Comparison of ENCODE assay signal across 19 cellular contexts in genomic region chr21:16742116-16742515, GRCh38.
DNase-seq lines count a peak whose midpoint lies in the region; ATAC-seq and TF ChIP-seq lines count a peak whose summit lies in the region.
"Had no signal": no experiment of that assay in that cellular context is flagged by ENCODE, and none has a peak within 500 bp of the region (broad histone marks: within the 10 kb centered on the region; RNA-seq: fewer than 3 reads in every experiment).

No MANE protein-coding gene starts in this region.

- DNase-seq in adrenal gland (peak; percentile 55 to 79 (median 62)), endodermal cell (no peak), left lobe of liver (ENCODE audit: low spot score) (no peak), sigmoid colon (peak; percentile 78), NCI-H510A treated with DMSO at 0.1 percent for 48 hours (lab: John Stamatoyannopoulos, UW) (no peak), HPDE6-E6E7 (ENCODE audit: extremely low spot score) (no peak)
- DNase-seq: activated CD4-positive, alpha-beta memory T cell treated with anti-CD3 and anti-CD28 coated beads, Interleukin-2, amount 10 ng/mL, durations not matched to agents 7 days and 5 days; activated T-cell treated with anti-CD3 and anti-CD28 coated beads, Interleukin-2, amount 50 U/mL, for 24 hours; esophagus squamous epithelium; H9; islet precursor cell; MV-4-11; NCI-H2029; right lobe of liver; stomach had no signal

- WGBS in adrenal gland, 4 donors: 9 to 52% (median 27%) methylated on average over 2 of the region's 2 CpGs
- 42% methylated on average over 2 of the region's 2 CpGs; no CpG with 5 or more reads in 1 of the 2 experiments for WGBS in endodermal cell (ENCODE audit: insufficient coverage in 1 of 2, insufficient read length in 1 of 2), 2 experiments
- WGBS in sigmoid colon, 2 donors: 52 to 61% methylated on average over 2 of the region's 2 CpGs

- no peaks in the 10 kb centered on the region for H3K36me3 Mint-ChIP-seq in endodermal cell (ENCODE audit: low read depth)
- H3K36me3 Mint-ChIP-seq: activated naive CD8-positive, alpha-beta T cell had no signal

- peak; percentile 56 for ATAC-seq in left lobe of liver
- ATAC-seq in HG03045 (IDR thresholded peaks at IDR 0.05; ENCODE audit: unreplicated experiment): no peak
- ATAC-seq in GM21381 (IDR thresholded peaks at IDR 0.05; ENCODE audit: unreplicated experiment): no peak

- H3K27ac ChIP-seq in adrenal gland (peak overlapping the region in 4 of 5 donors; percentile 11 to 45 (median 18)), endodermal cell (ENCODE audit: low read depth, low read length) (peak overlapping the region; percentile 93), sigmoid colon (peak overlapping the region in 2 of 4 donors; percentile 19 to 48)
- H3K27ac ChIP-seq: cardiac muscle cell, right lobe of liver had no signal

- H3K4me1 ChIP-seq in adrenal gland (replicated peaks in 1 of 2): peaks cover 0 to 24% of the 10 kb centered on the region in 2 donors
- no peaks in the 10 kb centered on the region for H3K4me1 ChIP-seq in endodermal cell (ENCODE audit: control insufficient read depth, insufficient read depth, low read length)
- peaks cover 0 to 18% (median 15%) of the 10 kb centered on the region in 4 donors for H3K4me1 ChIP-seq in sigmoid colon
- H3K4me1 ChIP-seq: right lobe of liver had no signal

- no peak for TF ChIP-seq EP300 in sigmoid colon (IDR thresholded peaks at IDR 0.05)

- no peaks in the 10 kb centered on the region for H3K4me1 Mint-ChIP-seq in endodermal cell
- H3K4me1 Mint-ChIP-seq: activated CD4-positive, alpha-beta memory T cell treated with anti-CD3 and anti-CD28 coated beads, Interleukin-2, amount 10 ng/mL, durations not matched to agents 7 days and 5 days had no signal

- H3K4me3 Mint-ChIP-seq in endodermal cell: no peak overlapping the region
- H3K4me3 Mint-ChIP-seq: activated CD4-positive, alpha-beta memory T cell treated with anti-CD3 and anti-CD28 coated beads, Interleukin-2, amount 10 ng/mL, durations not matched to agents 7 days and 5 days; activated naive CD8-positive, alpha-beta T cell; activated T-cell treated with anti-CD3 and anti-CD28 coated beads, Interleukin-2, amount 50 U/mL, for 24 hours; H9 had no signal

- no peaks in the 10 kb centered on the region for H3K27me3 ChIP-seq in adrenal gland
- H3K27me3 ChIP-seq in endodermal cell (ENCODE audit: control insufficient read depth, insufficient read depth, low read length, poor library complexity, severe bottlenecking): no peaks in the 10 kb centered on the region
- H3K27me3 ChIP-seq in sigmoid colon: no peaks in the 10 kb centered on the region
- H3K27me3 ChIP-seq: cardiac muscle cell, esophagus squamous epithelium, right lobe of liver, stomach had no signal

- H3K36me3 ChIP-seq in adrenal gland (replicated peaks in 1 of 2): no peaks in the 10 kb centered on the region
- no peaks in the 10 kb centered on the region for H3K36me3 ChIP-seq in endodermal cell (ENCODE audit: control insufficient read depth, insufficient read depth, low read length)
- H3K36me3 ChIP-seq in sigmoid colon: no peaks in the 10 kb centered on the region
- H3K36me3 ChIP-seq: cardiac muscle cell, esophagus squamous epithelium, right lobe of liver, stomach had no signal

- H3K9me3 ChIP-seq in adrenal gland (replicated peaks in 1 of 3) (no peaks in the 10 kb centered on the region), endodermal cell (ENCODE audit: control insufficient read depth, low read length) (no peaks in the 10 kb centered on the region), sigmoid colon (peaks cover 0 to 4% (median 0%) of the 10 kb centered on the region in 4 donors)
- H3K9me3 ChIP-seq: esophagus squamous epithelium, right lobe of liver, stomach had no signal

- H3K27ac Mint-ChIP-seq in endodermal cell: no peak overlapping the region
- H3K27ac Mint-ChIP-seq: activated CD4-positive, alpha-beta memory T cell treated with anti-CD3 and anti-CD28 coated beads, Interleukin-2, amount 10 ng/mL, durations not matched to agents 7 days and 5 days; activated naive CD8-positive, alpha-beta T cell; activated T-cell treated with anti-CD3 and anti-CD28 coated beads, Interleukin-2, amount 50 U/mL, for 24 hours; H9 had no signal

- intact Hi-C loops in adrenal gland (cut with DNase I) (no loop called here), sigmoid colon (cut with DNase I) (no loop called here)

- H3K9ac ChIP-seq in endodermal cell (ENCODE audit: extremely low read depth, low read length, poor library complexity, severe bottlenecking): no peak overlapping the region

- TF ChIP-seq POLR2A in adrenal gland (IDR thresholded peaks at IDR 0.05): no peak
- TF ChIP-seq POLR2A in sigmoid colon (IDR thresholded peaks at IDR 0.05): no peak

- H3K4me3 ChIP-seq in adrenal gland (no peak overlapping the region), endodermal cell (ENCODE audit: low read length) (no peak overlapping the region), sigmoid colon (no peak overlapping the region)
- H3K4me3 ChIP-seq: cardiac muscle cell, esophagus squamous epithelium, right lobe of liver, stomach had no signal

- no peaks in the 10 kb centered on the region for H3K27me3 Mint-ChIP-seq in endodermal cell (ENCODE audit: insufficient read depth)
- H3K27me3 Mint-ChIP-seq: activated CD4-positive, alpha-beta memory T cell treated with anti-CD3 and anti-CD28 coated beads, Interleukin-2, amount 10 ng/mL, durations not matched to agents 7 days and 5 days; activated naive CD8-positive, alpha-beta T cell; activated T-cell treated with anti-CD3 and anti-CD28 coated beads, Interleukin-2, amount 50 U/mL, for 24 hours had no signal

- TF ChIP-seq CTCF in adrenal gland (IDR thresholded peaks at IDR 0.05) (no peak), endodermal cell (conservative IDR thresholded peaks at IDR 0.05) (no peak), sigmoid colon (IDR thresholded peaks at IDR 0.05) (no peak)

- H3K9me3 Mint-ChIP-seq in endodermal cell: no peaks in the 10 kb centered on the region
- H3K9me3 Mint-ChIP-seq: H9 had no signal

Comparison
In these comparisons a context has a peak if more than half of its experiments do, and no peak if none do; other contexts are left out.
1. DNase-seq: peak in adrenal gland (7 of 7) and sigmoid colon (single experiment); none in endodermal cell (single experiment), left lobe of liver (single experiment), NCI-H510A treated with DMSO at 0.1 percent for 48 hours (single experiment) and HPDE6-E6E7 (single experiment).